Comparison of ENCODE assay signal across 1 cellular context in the genomic region with DNA sequence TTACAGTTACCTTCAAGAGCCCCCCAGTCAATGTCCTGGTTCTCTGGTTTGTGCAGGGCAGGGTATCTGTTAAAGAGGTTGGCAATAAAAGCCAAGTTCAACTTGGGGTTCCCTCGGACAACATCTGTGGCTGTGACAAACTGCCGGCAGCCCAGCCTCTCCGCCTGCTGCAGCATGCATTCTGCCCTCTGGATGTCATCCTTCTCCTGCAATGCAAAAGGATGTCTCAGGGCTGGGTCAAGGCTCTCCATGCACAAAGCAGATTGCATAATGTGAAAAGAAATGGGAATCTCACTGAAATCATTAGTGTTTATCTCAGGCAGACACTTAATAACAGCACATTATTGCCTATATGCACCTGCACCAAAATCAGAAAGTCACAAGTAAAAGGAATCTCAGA.
TF ChIP-seq lines count a peak whose summit lies in the region.

No MANE protein-coding gene starts in this region.

TF ChIP-seq in HepG2, 621 proteins besides CTCF, POLR2A, EP300 and RAD21 (continues in another document):
- 0 out of 2 replicates have a peak, but pooled peaks have one; percentile 23 for TF ChIP-seq ZMYM4 (CRISPR knock-in tag; IDR thresholded peaks at IDR 0.05)
- TF ChIP-seq CEBPB (IDR thresholded peaks at IDR 0.05; ENCODE audit: borderline replicate concordance, low read depth, low read length): peak; percentile 68
- TF ChIP-seq, protein P1, sequence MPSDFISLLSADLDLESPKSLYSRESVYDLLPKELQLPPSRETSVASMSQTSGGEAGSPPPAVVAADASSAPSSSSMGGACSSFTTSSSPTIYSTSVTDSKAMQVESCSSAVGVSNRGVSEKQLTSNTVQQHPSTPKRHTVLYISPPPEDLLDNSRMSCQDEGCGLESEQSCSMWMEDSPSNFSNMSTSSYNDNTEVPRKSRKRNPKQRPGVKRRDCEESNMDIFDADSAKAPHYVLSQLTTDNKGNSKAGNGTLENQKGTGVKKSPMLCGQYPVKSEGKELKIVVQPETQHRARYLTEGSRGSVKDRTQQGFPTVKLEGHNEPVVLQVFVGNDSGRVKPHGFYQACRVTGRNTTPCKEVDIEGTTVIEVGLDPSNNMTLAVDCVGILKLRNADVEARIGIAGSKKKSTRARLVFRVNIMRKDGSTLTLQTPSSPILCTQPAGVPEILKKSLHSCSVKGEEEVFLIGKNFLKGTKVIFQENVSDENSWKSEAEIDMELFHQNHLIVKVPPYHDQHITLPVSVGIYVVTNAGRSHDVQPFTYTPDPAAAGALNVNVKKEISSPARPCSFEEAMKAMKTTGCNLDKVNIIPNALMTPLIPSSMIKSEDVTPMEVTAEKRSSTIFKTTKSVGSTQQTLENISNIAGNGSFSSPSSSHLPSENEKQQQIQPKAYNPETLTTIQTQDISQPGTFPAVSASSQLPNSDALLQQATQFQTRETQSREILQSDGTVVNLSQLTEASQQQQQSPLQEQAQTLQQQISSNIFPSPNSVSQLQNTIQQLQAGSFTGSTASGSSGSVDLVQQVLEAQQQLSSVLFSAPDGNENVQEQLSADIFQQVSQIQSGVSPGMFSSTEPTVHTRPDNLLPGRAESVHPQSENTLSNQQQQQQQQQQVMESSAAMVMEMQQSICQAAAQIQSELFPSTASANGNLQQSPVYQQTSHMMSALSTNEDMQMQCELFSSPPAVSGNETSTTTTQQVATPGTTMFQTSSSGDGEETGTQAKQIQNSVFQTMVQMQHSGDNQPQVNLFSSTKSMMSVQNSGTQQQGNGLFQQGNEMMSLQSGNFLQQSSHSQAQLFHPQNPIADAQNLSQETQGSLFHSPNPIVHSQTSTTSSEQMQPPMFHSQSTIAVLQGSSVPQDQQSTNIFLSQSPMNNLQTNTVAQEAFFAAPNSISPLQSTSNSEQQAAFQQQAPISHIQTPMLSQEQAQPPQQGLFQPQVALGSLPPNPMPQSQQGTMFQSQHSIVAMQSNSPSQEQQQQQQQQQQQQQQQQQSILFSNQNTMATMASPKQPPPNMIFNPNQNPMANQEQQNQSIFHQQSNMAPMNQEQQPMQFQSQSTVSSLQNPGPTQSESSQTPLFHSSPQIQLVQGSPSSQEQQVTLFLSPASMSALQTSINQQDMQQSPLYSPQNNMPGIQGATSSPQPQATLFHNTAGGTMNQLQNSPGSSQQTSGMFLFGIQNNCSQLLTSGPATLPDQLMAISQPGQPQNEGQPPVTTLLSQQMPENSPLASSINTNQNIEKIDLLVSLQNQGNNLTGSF (CRISPR knock-in tag; IDR thresholded peaks at IDR 0.05): no peak
- peak; percentile 64 for TF ChIP-seq SALL1 (CRISPR knock-in tag; IDR thresholded peaks at IDR 0.05)
- TF ChIP-seq STAG1 (CRISPR knock-in tag; IDR thresholded peaks at IDR 0.05): peak; percentile 86
- TF ChIP-seq SIX4 (CRISPR knock-in tag; IDR thresholded peaks at IDR 0.05): no peak
- TF ChIP-seq, protein P2, sequence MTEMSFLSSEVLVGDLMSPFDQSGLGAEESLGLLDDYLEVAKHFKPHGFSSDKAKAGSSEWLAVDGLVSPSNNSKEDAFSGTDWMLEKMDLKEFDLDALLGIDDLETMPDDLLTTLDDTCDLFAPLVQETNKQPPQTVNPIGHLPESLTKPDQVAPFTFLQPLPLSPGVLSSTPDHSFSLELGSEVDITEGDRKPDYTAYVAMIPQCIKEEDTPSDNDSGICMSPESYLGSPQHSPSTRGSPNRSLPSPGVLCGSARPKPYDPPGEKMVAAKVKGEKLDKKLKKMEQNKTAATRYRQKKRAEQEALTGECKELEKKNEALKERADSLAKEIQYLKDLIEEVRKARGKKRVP (CRISPR knock-in tag; IDR thresholded peaks at IDR 0.05): peak in 1 of 2 experiments; percentile 36; a peak in 1 of 4 replicates
- TF ChIP-seq, protein P3, sequence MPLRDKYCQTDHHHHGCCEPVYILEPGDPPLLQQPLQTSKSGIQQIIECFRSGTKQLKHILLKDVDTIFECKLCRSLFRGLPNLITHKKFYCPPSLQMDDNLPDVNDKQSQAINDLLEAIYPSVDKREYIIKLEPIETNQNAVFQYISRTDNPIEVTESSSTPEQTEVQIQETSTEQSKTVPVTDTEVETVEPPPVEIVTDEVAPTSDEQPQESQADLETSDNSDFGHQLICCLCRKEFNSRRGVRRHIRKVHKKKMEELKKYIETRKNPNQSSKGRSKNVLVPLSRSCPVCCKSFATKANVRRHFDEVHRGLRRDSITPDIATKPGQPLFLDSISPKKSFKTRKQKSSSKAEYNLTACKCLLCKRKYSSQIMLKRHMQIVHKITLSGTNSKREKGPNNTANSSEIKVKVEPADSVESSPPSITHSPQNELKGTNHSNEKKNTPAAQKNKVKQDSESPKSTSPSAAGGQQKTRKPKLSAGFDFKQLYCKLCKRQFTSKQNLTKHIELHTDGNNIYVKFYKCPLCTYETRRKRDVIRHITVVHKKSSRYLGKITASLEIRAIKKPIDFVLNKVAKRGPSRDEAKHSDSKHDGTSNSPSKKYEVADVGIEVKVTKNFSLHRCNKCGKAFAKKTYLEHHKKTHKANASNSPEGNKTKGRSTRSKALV (CRISPR knock-in tag; IDR thresholded peaks at IDR 0.05): no peak
- TF ChIP-seq RFX1 (IDR thresholded peaks at IDR 0.05): no peak
- TF ChIP-seq, protein P4, sequence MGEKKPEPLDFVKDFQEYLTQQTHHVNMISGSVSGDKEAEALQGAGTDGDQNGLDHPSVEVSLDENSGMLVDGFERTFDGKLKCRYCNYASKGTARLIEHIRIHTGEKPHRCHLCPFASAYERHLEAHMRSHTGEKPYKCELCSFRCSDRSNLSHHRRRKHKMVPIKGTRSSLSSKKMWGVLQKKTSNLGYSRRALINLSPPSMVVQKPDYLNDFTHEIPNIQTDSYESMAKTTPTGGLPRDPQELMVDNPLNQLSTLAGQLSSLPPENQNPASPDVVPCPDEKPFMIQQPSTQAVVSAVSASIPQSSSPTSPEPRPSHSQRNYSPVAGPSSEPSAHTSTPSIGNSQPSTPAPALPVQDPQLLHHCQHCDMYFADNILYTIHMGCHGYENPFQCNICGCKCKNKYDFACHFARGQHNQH (CRISPR knock-in tag; IDR thresholded peaks at IDR 0.05): 0 out of 2 replicates have a peak, but pooled peaks have one; percentile 28
- TF ChIP-seq, protein P5, sequence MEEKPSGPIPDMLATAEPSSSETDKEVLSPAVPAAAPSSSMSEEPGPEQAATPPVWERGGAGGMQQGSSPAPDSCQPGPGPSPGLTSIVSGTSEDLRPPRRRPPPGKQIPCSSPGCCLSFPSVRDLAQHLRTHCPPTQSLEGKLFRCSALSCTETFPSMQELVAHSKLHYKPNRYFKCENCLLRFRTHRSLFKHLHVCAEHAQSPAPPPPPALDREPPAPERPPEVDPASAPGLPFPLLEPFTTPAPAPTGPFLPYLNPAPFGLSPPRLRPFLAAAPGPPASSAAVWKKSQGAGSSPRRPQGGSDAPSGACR (CRISPR knock-in tag; IDR thresholded peaks at IDR 0.05): no peak
- TF ChIP-seq RARA (CRISPR knock-in tag; IDR thresholded peaks at IDR 0.05): peak; percentile 37; the same call in 1 of the 2 replicates
- TF ChIP-seq TAF15 (IDR thresholded peaks at IDR 0.05; ENCODE audit: low read depth, low read length, poor library complexity, severe bottlenecking): no peak
- TF ChIP-seq HNF4A (CRISPR knock-in tag; IDR thresholded peaks at IDR 0.05): 0 out of 2 replicates have a peak, but pooled peaks have one; percentile 22
- TF ChIP-seq NR2C2 (CRISPR knock-in tag; IDR thresholded peaks at IDR 0.05; ENCODE audit: borderline replicate concordance): no peak
- TF ChIP-seq, protein P6, sequence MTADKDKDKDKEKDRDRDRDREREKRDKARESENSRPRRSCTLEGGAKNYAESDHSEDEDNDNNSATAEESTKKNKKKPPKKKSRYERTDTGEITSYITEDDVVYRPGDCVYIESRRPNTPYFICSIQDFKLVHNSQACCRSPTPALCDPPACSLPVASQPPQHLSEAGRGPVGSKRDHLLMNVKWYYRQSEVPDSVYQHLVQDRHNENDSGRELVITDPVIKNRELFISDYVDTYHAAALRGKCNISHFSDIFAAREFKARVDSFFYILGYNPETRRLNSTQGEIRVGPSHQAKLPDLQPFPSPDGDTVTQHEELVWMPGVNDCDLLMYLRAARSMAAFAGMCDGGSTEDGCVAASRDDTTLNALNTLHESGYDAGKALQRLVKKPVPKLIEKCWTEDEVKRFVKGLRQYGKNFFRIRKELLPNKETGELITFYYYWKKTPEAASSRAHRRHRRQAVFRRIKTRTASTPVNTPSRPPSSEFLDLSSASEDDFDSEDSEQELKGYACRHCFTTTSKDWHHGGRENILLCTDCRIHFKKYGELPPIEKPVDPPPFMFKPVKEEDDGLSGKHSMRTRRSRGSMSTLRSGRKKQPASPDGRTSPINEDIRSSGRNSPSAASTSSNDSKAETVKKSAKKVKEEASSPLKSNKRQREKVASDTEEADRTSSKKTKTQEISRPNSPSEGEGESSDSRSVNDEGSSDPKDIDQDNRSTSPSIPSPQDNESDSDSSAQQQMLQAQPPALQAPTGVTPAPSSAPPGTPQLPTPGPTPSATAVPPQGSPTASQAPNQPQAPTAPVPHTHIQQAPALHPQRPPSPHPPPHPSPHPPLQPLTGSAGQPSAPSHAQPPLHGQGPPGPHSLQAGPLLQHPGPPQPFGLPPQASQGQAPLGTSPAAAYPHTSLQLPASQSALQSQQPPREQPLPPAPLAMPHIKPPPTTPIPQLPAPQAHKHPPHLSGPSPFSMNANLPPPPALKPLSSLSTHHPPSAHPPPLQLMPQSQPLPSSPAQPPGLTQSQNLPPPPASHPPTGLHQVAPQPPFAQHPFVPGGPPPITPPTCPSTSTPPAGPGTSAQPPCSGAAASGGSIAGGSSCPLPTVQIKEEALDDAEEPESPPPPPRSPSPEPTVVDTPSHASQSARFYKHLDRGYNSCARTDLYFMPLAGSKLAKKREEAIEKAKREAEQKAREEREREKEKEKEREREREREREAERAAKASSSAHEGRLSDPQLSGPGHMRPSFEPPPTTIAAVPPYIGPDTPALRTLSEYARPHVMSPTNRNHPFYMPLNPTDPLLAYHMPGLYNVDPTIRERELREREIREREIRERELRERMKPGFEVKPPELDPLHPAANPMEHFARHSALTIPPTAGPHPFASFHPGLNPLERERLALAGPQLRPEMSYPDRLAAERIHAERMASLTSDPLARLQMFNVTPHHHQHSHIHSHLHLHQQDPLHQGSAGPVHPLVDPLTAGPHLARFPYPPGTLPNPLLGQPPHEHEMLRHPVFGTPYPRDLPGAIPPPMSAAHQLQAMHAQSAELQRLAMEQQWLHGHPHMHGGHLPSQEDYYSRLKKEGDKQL (CRISPR knock-in tag; IDR thresholded peaks at IDR 0.05; ENCODE audit: low read depth): no peak
- TF ChIP-seq ZNF44 (CRISPR knock-in tag; IDR thresholded peaks at IDR 0.05): no peak
- TF ChIP-seq MXI1 (IDR thresholded peaks at IDR 0.05; ENCODE audit: borderline replicate concordance, low read depth, low read length): no peak
- peak; percentile 59 for TF ChIP-seq XRCC5 (optimal IDR thresholded peaks at IDR 0.05; ENCODE audit: low read length)
- TF ChIP-seq SALL2 (CRISPR knock-in tag; IDR thresholded peaks at IDR 0.05): no peak
- no peak for TF ChIP-seq CCAR2 (optimal IDR thresholded peaks at IDR 0.05; ENCODE audit: low read depth, low read length)
- TF ChIP-seq, protein P7, sequence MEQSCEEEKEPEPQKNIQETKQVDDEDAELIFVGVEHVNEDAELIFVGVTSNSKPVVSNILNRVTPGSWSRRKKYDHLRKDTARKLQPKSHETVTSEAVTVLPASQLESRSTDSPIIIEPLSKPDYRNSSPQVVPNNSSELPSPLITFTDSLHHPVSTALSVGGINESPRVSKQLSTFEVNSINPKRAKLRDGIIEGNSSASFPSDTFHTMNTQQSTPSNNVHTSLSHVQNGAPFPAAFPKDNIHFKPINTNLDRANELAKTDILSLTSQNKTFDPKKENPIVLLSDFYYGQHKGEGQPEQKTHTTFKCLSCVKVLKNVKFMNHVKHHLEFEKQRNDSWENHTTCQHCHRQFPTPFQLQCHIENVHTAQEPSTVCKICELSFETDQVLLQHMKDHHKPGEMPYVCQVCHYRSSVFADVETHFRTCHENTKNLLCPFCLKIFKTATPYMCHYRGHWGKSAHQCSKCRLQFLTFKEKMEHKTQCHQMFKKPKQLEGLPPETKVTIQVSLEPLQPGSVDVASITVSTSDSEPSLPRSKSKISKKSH (CRISPR knock-in tag; IDR thresholded peaks at IDR 0.05; ENCODE audit: borderline replicate concordance): no peak
- TF ChIP-seq ZNF614 (CRISPR knock-in tag; IDR thresholded peaks at IDR 0.05; ENCODE audit: borderline replicate concordance): peak; percentile 24; the same call in 1 of the 2 replicates
- 0 out of 2 replicates have a peak, but pooled peaks have one; percentile 15 for TF ChIP-seq SAP130 (CRISPR knock-in tag; IDR thresholded peaks at IDR 0.05; ENCODE audit: low read depth)
- no peak for TF ChIP-seq HNRNPH1 (optimal IDR thresholded peaks at IDR 0.05; ENCODE audit: low read depth, low read length)
- no peak for TF ChIP-seq EED (CRISPR knock-in tag; IDR thresholded peaks at IDR 0.05)
- TF ChIP-seq MAZ (IDR thresholded peaks at IDR 0.05; ENCODE audit: borderline replicate concordance, low read depth, low read length): no peak
- no peak for TF ChIP-seq MAZ (CRISPR knock-in tag; IDR thresholded peaks at IDR 0.05; ENCODE audit: low read depth)
- no peak for TF ChIP-seq KDM5B (CRISPR knock-in tag; IDR thresholded peaks at IDR 0.05; ENCODE audit: borderline replicate concordance)
- TF ChIP-seq NFRKB (IDR thresholded peaks at IDR 0.05): no peak
- TF ChIP-seq SMC3 (IDR thresholded peaks at IDR 0.05; ENCODE audit: low read length): peak; percentile 84
- TF ChIP-seq, protein P8, sequence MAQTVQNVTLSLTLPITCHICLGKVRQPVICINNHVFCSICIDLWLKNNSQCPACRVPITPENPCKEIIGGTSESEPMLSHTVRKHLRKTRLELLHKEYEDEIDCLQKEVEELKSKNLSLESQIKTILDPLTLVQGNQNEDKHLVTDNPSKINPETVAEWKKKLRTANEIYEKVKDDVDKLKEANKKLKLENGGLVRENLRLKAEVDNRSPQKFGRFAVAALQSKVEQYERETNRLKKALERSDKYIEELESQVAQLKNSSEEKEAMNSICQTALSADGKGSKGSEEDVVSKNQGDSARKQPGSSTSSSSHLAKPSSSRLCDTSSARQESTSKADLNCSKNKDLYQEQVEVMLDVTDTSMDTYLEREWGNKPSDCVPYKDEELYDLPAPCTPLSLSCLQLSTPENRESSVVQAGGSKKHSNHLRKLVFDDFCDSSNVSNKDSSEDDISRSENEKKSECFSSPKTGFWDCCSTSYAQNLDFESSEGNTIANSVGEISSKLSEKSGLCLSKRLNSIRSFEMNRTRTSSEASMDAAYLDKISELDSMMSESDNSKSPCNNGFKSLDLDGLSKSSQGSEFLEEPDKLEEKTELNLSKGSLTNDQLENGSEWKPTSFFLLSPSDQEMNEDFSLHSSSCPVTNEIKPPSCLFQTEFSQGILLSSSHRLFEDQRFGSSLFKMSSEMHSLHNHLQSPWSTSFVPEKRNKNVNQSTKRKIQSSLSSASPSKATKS (CRISPR knock-in tag; IDR thresholded peaks at IDR 0.05): no peak
- TF ChIP-seq FOXK1 (CRISPR knock-in tag; IDR thresholded peaks at IDR 0.05; ENCODE audit: borderline replicate concordance, low read depth): peak; percentile 28; the same call in 1 of the 2 replicates
- TF ChIP-seq U2AF1 (optimal IDR thresholded peaks at IDR 0.05; ENCODE audit: low read depth, low read length): no peak
- no peak for TF ChIP-seq ZNF333 (CRISPR knock-in tag; IDR thresholded peaks at IDR 0.05; ENCODE audit: borderline replicate concordance)
- TF ChIP-seq PTBP1 (IDR thresholded peaks at IDR 0.05; ENCODE audit: low read depth, low read length, poor library complexity, severe bottlenecking): no peak
